27 cellular contexts compared by ENCODE assay signal in genomic region chr1:22096463-22096862, GRCh38. TPM values are rescaled to one million over a fixed set of nuclear protein-coding genes. Genes with fewer than 3 reads are reported as not detected.
DNase-seq lines count a peak whose midpoint lies in the region; ATAC-seq, FAIRE-seq and TF ChIP-seq lines count a peak whose summit lies in the region.
"Had no signal": no experiment of that assay in that cellular context is flagged by ENCODE, and none has a peak within 500 bp of the region (broad histone marks: within the 10 kb centered on the region; RNA-seq: fewer than 3 reads in every experiment).

No MANE protein-coding gene starts in this region.

- POLR2A ChIA-PET in GM12878 (lab: Charles Lee): no interaction called here
- POLR2A ChIA-PET in activated CD4-positive, alpha-beta T cell treated with anti-CD3 and anti-CD28 coated beads, Interleukin-2, amount 10 ng/mL, durations not matched to agents 7 days and 5 days (lab: Charles Lee): no interaction called here

- no peaks in the 10 kb centered on the region for H3K9me3 Mint-ChIP-seq in activated naive CD8-positive, alpha-beta T cell (ENCODE audit: low read depth)
- H3K9me3 Mint-ChIP-seq in activated naive CD8-positive, alpha-beta T cell treated with anti-CD3 and anti-CD28 coated beads, Interleukin-2, amount 50 U/mL, for 24 hours: no peaks in the 10 kb centered on the region
- H3K9me3 Mint-ChIP-seq in memory B cell: no peaks in the 10 kb centered on the region
- H3K9me3 Mint-ChIP-seq in activated CD4-positive, alpha-beta T cell treated with anti-CD3 and anti-CD28 coated beads, Interleukin-2, amount 10 ng/mL, durations not matched to agents 7 days and 5 days: no peaks in the 10 kb centered on the region
- H3K9me3 Mint-ChIP-seq: CD4-positive, alpha-beta memory T cell; HFFc6 had no signal

- TF ChIP-seq RAD21 in GM12878 (IDR thresholded peaks at IDR 0.05; ENCODE audit: insufficient read depth, low read depth, low read length): no peak

- WGBS in GM12878 (ENCODE audit: insufficient coverage, insufficient replicate concordance, low lambda C conversion rate, missing lambda C conversion rate): 98% methylated on average over 3 of the region's 3 CpGs

- H3K27me3 Mint-ChIP-seq in activated naive CD8-positive, alpha-beta T cell: no peaks in the 10 kb centered on the region
- no peaks in the 10 kb centered on the region for H3K27me3 Mint-ChIP-seq in activated naive CD8-positive, alpha-beta T cell treated with anti-CD3 and anti-CD28 coated beads, Interleukin-2, amount 50 U/mL, for 24 hours
- no peaks in the 10 kb centered on the region for H3K27me3 Mint-ChIP-seq in memory B cell
- no peaks in the 10 kb centered on the region for H3K27me3 Mint-ChIP-seq in activated CD4-positive, alpha-beta T cell treated with anti-CD3 and anti-CD28 coated beads, Interleukin-2, amount 10 ng/mL, durations not matched to agents 7 days and 5 days
- H3K27me3 Mint-ChIP-seq: CD4-positive, alpha-beta memory T cell had no signal

- H3K4me1 ChIP-seq in GM12878 (ENCODE audit: control insufficient read depth, insufficient read depth, low read length): peaks cover 19% of the 10 kb centered on the region
- peaks cover 6% of the 10 kb centered on the region for H3K4me1 ChIP-seq in lower lobe of right lung
- H3K4me1 ChIP-seq: Caco-2, HAP-1 had no signal

- H3K27ac ChIP-seq in GM12878 (ENCODE audit: control insufficient read depth, insufficient read depth) (no peak overlapping the region), lower lobe of right lung (no peak overlapping the region)
- H3K27ac ChIP-seq: BLaER1 treated with 17β-estradiol and CSF1 and Interleukin-3, amounts not matched to agents 10 nM and 100 nM; Peyer's patch had no signal

- H3K9me3 ChIP-seq in GM12878 (replicated peaks; ENCODE audit: control insufficient read depth, insufficient read depth, low read length) (no peaks in the 10 kb centered on the region), lower lobe of right lung (no peaks in the 10 kb centered on the region)
- H3K9me3 ChIP-seq: BLaER1 treated with 17β-estradiol and CSF1 and Interleukin-3, amounts not matched to agents 10 nM and 100 nM; Caco-2; HAP-1; MG63; Peyer's patch had no signal

- RAD21 ChIA-PET in GM12878 (lab: Charles Lee; ENCODE audit: unreplicated experiment): no interaction called here

- H3K36me3 ChIP-seq in GM12878 (ENCODE audit: control insufficient read depth in 2 of 2, insufficient read depth in 2 of 2, low read length in 1 of 2): peaks cover 6 to 42% of the 10 kb centered on the region in 2 experiments
- peaks cover 68% of the 10 kb centered on the region for H3K36me3 ChIP-seq in lower lobe of right lung

- no peak overlapping the region for H3K4me2 ChIP-seq in GM12878 (ENCODE audit: control insufficient read depth, insufficient read depth)
- H3K4me2 ChIP-seq: BLaER1 treated with 17β-estradiol and CSF1 and Interleukin-3, amounts not matched to agents 10 nM and 100 nM had no signal

- H3K79me2 ChIP-seq in GM12878 (ENCODE audit: control insufficient read depth, insufficient read depth, low read length): peaks cover 17% of the 10 kb centered on the region

- intact Hi-C loops in GM12878 (cut with micrococcal nuclease; ENCODE audit: unreplicated experiment) (no loop called here), lower lobe of right lung (cut with DNase I) (no loop called here), left ventricle myocardium superior (cut with micrococcal nuclease) (no loop called here)

- no peak for DNase-seq in activated naive CD8-positive, alpha-beta T cell treated with anti-CD3 and anti-CD28 coated beads, Interleukin-2, amount 50 U/mL, for 24 hours
- DNase-seq in GM12878 (ENCODE audit: low read depth, low spot score): no peak
- no peak for DNase-seq in memory B cell (ENCODE audit: low spot score in 2 of 2)
- no peak for DNase-seq in lower lobe of right lung
- DNase-seq in left ventricle myocardium superior: no peak
- DNase-seq in activated CD4-positive, alpha-beta T cell treated with anti-CD3 and anti-CD28 coated beads, Interleukin-2, amount 10 ng/mL, durations not matched to agents 7 days and 5 days: no peak
- DNase-seq: AML-193; Caco-2; CD4-positive, alpha-beta memory T cell; EL; GF-D8; GOT3; HFFc6; KG1; NCI-H1694; NCI-H2029 treated with DMSO at 0.1 percent for 48 hours; NCI-H2227 treated with DMSO at 0.1 percent for 48 hours; NCI-H526 treated with DMSO at 0.1 percent for 48 hours; Peyer's patch; SHP77 treated with DMSO at 0.1 percent for 48 hours had no signal

- SMC1A ChIA-PET in GM12878 (lab: Charles Lee; ENCODE audit: uncharacterized antibody, unreplicated experiment): no interaction called here

- FAIRE-seq in GM12878 (lab: Jason Lieb, UNC): no peak
- FAIRE-seq: A204.1, HTR-8/SVneo had no signal

- H3K36me3 Mint-ChIP-seq in activated naive CD8-positive, alpha-beta T cell: peaks cover 2% of the 10 kb centered on the region
- peaks cover 59% of the 10 kb centered on the region for H3K36me3 Mint-ChIP-seq in activated naive CD8-positive, alpha-beta T cell treated with anti-CD3 and anti-CD28 coated beads, Interleukin-2, amount 50 U/mL, for 24 hours (ENCODE audit: low read depth)
- peaks cover 23% of the 10 kb centered on the region for H3K36me3 Mint-ChIP-seq in memory B cell
- H3K36me3 Mint-ChIP-seq in activated CD4-positive, alpha-beta T cell treated with anti-CD3 and anti-CD28 coated beads, Interleukin-2, amount 10 ng/mL, durations not matched to agents 7 days and 5 days (ENCODE audit: low read depth): peaks cover 76% of the 10 kb centered on the region

- peaks cover 7% of the 10 kb centered on the region; the same call in 1 of the 2 replicates for H4K20me1 ChIP-seq in GM12878 (ENCODE audit: control insufficient read depth, insufficient read depth)

- H3K4me3 ChIP-seq in GM12878 (no peak overlapping the region), lower lobe of right lung (no peak overlapping the region)
- H3K4me3 ChIP-seq: BLaER1 treated with 17β-estradiol and CSF1 and Interleukin-3, amounts not matched to agents 10 nM and 100 nM; HAP-1; MG63; Peyer's patch had no signal

- no peak for TF ChIP-seq EP300 in GM12878 (IDR thresholded peaks at IDR 0.05; ENCODE audit: borderline replicate concordance in 1 of 2, control insufficient read depth in 1 of 2, low read depth in 2 of 2, low read length in 2 of 2)

- H3K27me3 ChIP-seq in GM12878 (replicated peaks in 1 of 2; ENCODE audit: control insufficient read depth in 2 of 2, insufficient read depth in 2 of 2, low read length in 1 of 2): no peaks in the 10 kb centered on the region
- no peaks in the 10 kb centered on the region for H3K27me3 ChIP-seq in lower lobe of right lung (ENCODE audit: low read depth)
- H3K27me3 ChIP-seq: BLaER1 treated with 17β-estradiol and CSF1 and Interleukin-3, amounts not matched to agents 10 nM and 100 nM; MG63; Peyer's patch had no signal

- H3K4me1 Mint-ChIP-seq in activated naive CD8-positive, alpha-beta T cell (ENCODE audit: low read depth): peaks cover 59% of the 10 kb centered on the region
- peaks cover 64% of the 10 kb centered on the region for H3K4me1 Mint-ChIP-seq in activated naive CD8-positive, alpha-beta T cell treated with anti-CD3 and anti-CD28 coated beads, Interleukin-2, amount 50 U/mL, for 24 hours
- peaks cover 32% of the 10 kb centered on the region for H3K4me1 Mint-ChIP-seq in memory B cell
- peaks cover 68% of the 10 kb centered on the region for H3K4me1 Mint-ChIP-seq in activated CD4-positive, alpha-beta T cell treated with anti-CD3 and anti-CD28 coated beads, Interleukin-2, amount 10 ng/mL, durations not matched to agents 7 days and 5 days

- H3K27ac Mint-ChIP-seq in activated naive CD8-positive, alpha-beta T cell: peak overlapping the region; percentile 34
- no peak overlapping the region for H3K27ac Mint-ChIP-seq in activated naive CD8-positive, alpha-beta T cell treated with anti-CD3 and anti-CD28 coated beads, Interleukin-2, amount 50 U/mL, for 24 hours
- H3K27ac Mint-ChIP-seq in memory B cell: peak overlapping the region; percentile 67
- no peak overlapping the region for H3K27ac Mint-ChIP-seq in activated CD4-positive, alpha-beta T cell treated with anti-CD3 and anti-CD28 coated beads, Interleukin-2, amount 10 ng/mL, durations not matched to agents 7 days and 5 days
- H3K27ac Mint-ChIP-seq: HFFc6 had no signal

- 0 out of 2 replicates have a peak, but pooled peaks have one; percentile 5 for TF ChIP-seq POLR2A in GM12878 (IDR thresholded peaks at IDR 0.05; ENCODE audit: low read depth, low read length)

- H2AFZ ChIP-seq in GM12878 (ENCODE audit: control insufficient read depth, low read depth, low read length): no peak overlapping the region

- in situ Hi-C loops in GM12878 (cut with MboI): no loop called here

- no peak for TF ChIP-seq CTCF in GM12878 (IDR thresholded peaks at IDR 0.05 in 2 of 3, conservative IDR thresholded peaks at IDR 0.05 in 1 of 3; ENCODE audit: control insufficient read depth in 2 of 3, extremely low read depth in 1 of 3, insufficient read depth in 1 of 3, low read depth in 3 of 3, low read length in 3 of 3)
- TF ChIP-seq CTCF in lower lobe of right lung (IDR thresholded peaks at IDR 0.05): no peak

- no peak overlapping the region for H3K4me3 Mint-ChIP-seq in activated naive CD8-positive, alpha-beta T cell
- H3K4me3 Mint-ChIP-seq in activated naive CD8-positive, alpha-beta T cell treated with anti-CD3 and anti-CD28 coated beads, Interleukin-2, amount 50 U/mL, for 24 hours: no peak overlapping the region
- H3K4me3 Mint-ChIP-seq in memory B cell: no peak overlapping the region
- no peak overlapping the region for H3K4me3 Mint-ChIP-seq in activated CD4-positive, alpha-beta T cell treated with anti-CD3 and anti-CD28 coated beads, Interleukin-2, amount 10 ng/mL, durations not matched to agents 7 days and 5 days
- H3K4me3 Mint-ChIP-seq: HFFc6 had no signal

- CTCF ChIA-PET in GM12878 (lab: Yijun Ruan, JAX): no interaction called here
- CTCF ChIA-PET in activated CD4-positive, alpha-beta T cell treated with anti-CD3 and anti-CD28 coated beads, Interleukin-2, amount 10 ng/mL, durations not matched to agents 7 days and 5 days (lab: Charles Lee): no interaction called here

- H3K9ac ChIP-seq in GM12878 (ENCODE audit: control insufficient read depth, insufficient read depth, low read length): no peak overlapping the region
- H3K9ac ChIP-seq: BLaER1 treated with 17β-estradiol and CSF1 and Interleukin-3, amounts not matched to agents 10 nM and 100 nM had no signal

- no peak for ATAC-seq in activated naive CD8-positive, alpha-beta T cell treated with anti-CD3 and anti-CD28 coated beads, Interleukin-2, amount 50 U/mL, for 24 hours
- ATAC-seq in GM12878 (no peak), memory B cell (ENCODE audit: low read depth) (no peak), lower lobe of right lung (no peak), left ventricle myocardium superior (no peak)

- no TSS peak for BruUV-seq in GM12878 (replicated peaks; lab: Mats Ljungman, UMichigan)

RNA-seq across cellular contexts. Expression of gene CDC42, which starts 44.0 kb away (rescaled TPM):
- total RNA-seq in GM12878 (2013; cell fraction: nucleolus; rRNA removed): 56.5 and 59.3 TPM in 2 replicates
- total RNA-seq in GM12878 (2014; rRNA removed) (350 and 429 TPM in 2 replicates), GM12878 (2014; rRNA removed; fragmentation: Illumina TruSeq; extraction: Trizol) (418 and 422 TPM in 2 replicates), GM12878 (2021) (302 and 307 TPM in 2 replicates), lower lobe of right lung (255 TPM), left ventricle myocardium superior (130 TPM)
- polyA plus RNA-seq in GM12878 (2011; ENCODE audit: low read depth): 600 TPM
- polyA plus RNA-seq in GM12878 (2011; rRNA removed) (479 and 776 TPM in 2 replicates), GM12878 (2014; fragmentation: Illumina TruSeq; extraction: Trizol) (426 and 542 TPM in 2 replicates), GM12878 (2014; fragmentation: Nextera tagmentation; extraction: Ambion mirVana) (100 to 1,000 TPM; 286 to 442 TPM), GM12878 (2014; rRNA removed) (230 and 275 TPM in 2 replicates), GM12878 (2016; fragmentation: Nextera tagmentation; extraction: Ambion mirVana) (100 to 1,000 TPM; 184 to 200 TPM)
- polyA plus RNA-seq in GM12878 (2011; cell fraction: cytosol; rRNA removed): 185 and 243 TPM in 2 replicates
- 95.9 and 111 TPM in 2 replicates for polyA plus RNA-seq in GM12878 (2011; cell fraction: nucleus; rRNA removed)
- 274 and 336 TPM in 2 replicates for polyA plus RNA-seq in GM12878 (2012)
- 265 and 457 TPM in 2 replicates for polyA minus RNA-seq in GM12878 (2011; rRNA and poly(A)+ RNA removed)
- polyA minus RNA-seq in GM12878 (2011; cell fraction: cytosol; rRNA and poly(A)+ RNA removed): 121 and 123 TPM in 2 replicates
- 21.6 and 24.3 TPM in 2 replicates for polyA minus RNA-seq in GM12878 (2011; cell fraction: nucleus; rRNA and poly(A)+ RNA removed)
- 100 to 1,000 TPM; 378 to 413 TPM for total RNA-seq in activated CD4-positive, alpha-beta T cell treated with anti-CD3 and anti-CD28 coated beads, Interleukin-2, amount 10 ng/mL, durations not matched to agents 7 days and 5 days

RNA-seq across cellular contexts. Expression of gene WNT4, which starts 46.4 kb away (rescaled TPM):
- total RNA-seq in GM12878 (2013; cell fraction: nucleolus; rRNA removed): 0.20 and 0.21 TPM in 2 replicates
- total RNA-seq in GM12878 (2014; rRNA removed): under 0.01 TPM in 1 of 2 replicates, not detected in the other
- total RNA-seq in GM12878 (2014; rRNA removed; fragmentation: Illumina TruSeq; extraction: Trizol): not detected in 2 replicates
- total RNA-seq in GM12878 (2021): not detected in 2 replicates
- polyA plus RNA-seq in GM12878 (2011; ENCODE audit: low read depth): 0.09 TPM
- polyA plus RNA-seq in GM12878 (2011; rRNA removed): 0.01 TPM in 1 of 2 replicates, not detected in the other
- 0.03 TPM in 1 of 2 replicates, not detected in the other for polyA plus RNA-seq in GM12878 (2011; cell fraction: cytosol; rRNA removed)
- not detected in 2 replicates for polyA plus RNA-seq in GM12878 (2011; cell fraction: nucleus; rRNA removed)
- polyA plus RNA-seq in GM12878 (2012): 0.15 and 0.25 TPM in 2 replicates
- not detected in 2 replicates for polyA plus RNA-seq in GM12878 (2014; fragmentation: Illumina TruSeq; extraction: Trizol)
- not detected for polyA plus RNA-seq in GM12878 (2014; fragmentation: Nextera tagmentation; extraction: Ambion mirVana)
- polyA plus RNA-seq in GM12878 (2014; rRNA removed): 0.27 TPM in 1 of 2 replicates, not detected in the other
- not detected for polyA plus RNA-seq in GM12878 (2016; fragmentation: Nextera tagmentation; extraction: Ambion mirVana)
- 0.05 TPM in 1 of 2 replicates, not detected in the other for polyA minus RNA-seq in GM12878 (2011; rRNA and poly(A)+ RNA removed)
- not detected in 2 replicates for polyA minus RNA-seq in GM12878 (2011; cell fraction: cytosol; rRNA and poly(A)+ RNA removed)
- not detected in 2 replicates for polyA minus RNA-seq in GM12878 (2011; cell fraction: nucleus; rRNA and poly(A)+ RNA removed)
- total RNA-seq in lower lobe of right lung: 3.8 TPM
- total RNA-seq in left ventricle myocardium superior: 0.05 TPM
- total RNA-seq in activated CD4-positive, alpha-beta T cell treated with anti-CD3 and anti-CD28 coated beads, Interleukin-2, amount 10 ng/mL, durations not matched to agents 7 days and 5 days: not detected
- total RNA-seq: CD4-positive, alpha-beta memory T cell; HFFc6; OCI-LY7 had no signal

Comparison
In these comparisons a context has a peak if more than half of its experiments do, and no peak if none do; other contexts are left out.
1. H3K27ac Mint-ChIP-seq: peak in activated naive CD8-positive, alpha-beta T cell (single experiment) and memory B cell (single experiment); none in activated naive CD8-positive, alpha-beta T cell treated with anti-CD3 and anti-CD28 coated beads, Interleukin-2, amount 50 U/mL, for 24 hours (single experiment) and activated CD4-positive, alpha-beta T cell treated with anti-CD3 and anti-CD28 coated beads, Interleukin-2, amount 10 ng/mL, durations not matched to agents 7 days and 5 days (single experiment).